ENCODE assay signal across 22 cellular contexts in genomic region chr3:105139851-105140560, GRCh38.
DNase-seq lines count a peak whose midpoint lies in the region; ATAC-seq and TF ChIP-seq lines count a peak whose summit lies in the region.
"Had no signal": no experiment of that assay in that cellular context is flagged by ENCODE, and none has a peak within 500 bp of the region (broad histone marks: within the 10 kb centered on the region; RNA-seq: fewer than 3 reads in every experiment).

No MANE protein-coding gene starts in this region.

- ATAC-seq in HG03565 (IDR thresholded peaks at IDR 0.05; ENCODE audit: unreplicated experiment), result peak; percentile 29
- ATAC-seq in upper lobe of right lung, result peak; percentile 63
- ATAC-seq in GM18858 (IDR thresholded peaks at IDR 0.05; ENCODE audit: unreplicated experiment), result no peak
- ATAC-seq in GM18498 (IDR thresholded peaks at IDR 0.05; ENCODE audit: unreplicated experiment), result no peak
- ATAC-seq: naive thymus-derived CD4-positive, alpha-beta T cell; SK-N-SH treated with all-trans-retinoic acid at 6 μM for 48 hours had no signal

- TF ChIP-seq CTCF in choroid plexus epithelial cell (conservative IDR thresholded peaks at IDR 0.05; ENCODE audit: low read depth, low read length) (no peak), upper lobe of right lung (IDR thresholded peaks at IDR 0.05) (no peak)

- H3K4me1 ChIP-seq in upper lobe of right lung, result peaks cover 4% of the 10 kb centered on the region
- H3K4me1 ChIP-seq: HAP-1, tibial artery had no signal

- no peak overlapping the region for H3K4me3 ChIP-seq in choroid plexus epithelial cell (ENCODE audit: low read depth, low read length)
- H3K4me3 ChIP-seq in upper lobe of right lung, result no peak overlapping the region
- H3K4me3 ChIP-seq: HAP-1, tibial artery had no signal

- DNase-seq in NOMO-1 treated with dmso at 0.1 percent for 144 hours (lab: John Stamatoyannopoulos, UW; ENCODE audit: unreplicated experiment) (peak; percentile 59), choroid plexus epithelial cell (ENCODE audit: low read depth) (peak; percentile 9), upper lobe of right lung (peak; percentile 67), NCI-H2227 treated with DMSO at 0.1 percent for 48 hours (lab: John Stamatoyannopoulos, UW) (no peak)
- DNase-seq: activated CD4-positive, alpha-beta T cell treated with anti-CD3 and anti-CD28 coated beads for 1 hour; activated naive CD4-positive, alpha-beta T cell; activated T-cell treated with anti-CD3 and anti-CD28 coated beads, Interleukin-2, amount 50 U/mL, for 1 hour; Calu3; cortex of kidney; naive thymus-derived CD4-positive, alpha-beta T cell; NCI-H1417; stimulated activated CD4-positive, alpha-beta T cell treated with anti-CD3 and anti-CD28 coated beads, Interleukin-12 subunit alpha, Interleukin-12 subunit beta, amount 100 ng/mL, for 4 hours; stimulated activated CD4-positive, alpha-beta T cell treated with anti-CD3 and anti-CD28 coated beads, Interleukin-4, amount 100 ng/mL, for 4 hours; T-helper 9 cell; tibial artery had no signal

- H3K9me3 ChIP-seq in upper lobe of right lung, result no peaks in the 10 kb centered on the region
- H3K9me3 ChIP-seq: HAP-1, tibial artery had no signal

- H3K36me3 ChIP-seq in upper lobe of right lung, result no peaks in the 10 kb centered on the region
- H3K36me3 ChIP-seq: HAP-1, tibial artery had no signal

- intact Hi-C loops in upper lobe of right lung (cut with DNase I), result no loop called here

- H3K27ac ChIP-seq in upper lobe of right lung, result peak overlapping the region; percentile 52
- H3K27ac ChIP-seq: KMS-11, RWPE1, tibial artery had no signal

- H3K27me3 ChIP-seq in upper lobe of right lung, result no peaks in the 10 kb centered on the region
- H3K27me3 ChIP-seq: tibial artery had no signal

Comparison
In these comparisons a context has a peak if more than half of its experiments do, and no peak if none do; other contexts are left out.
1. ATAC-seq: peak in HG03565 (single experiment) and upper lobe of right lung (single experiment); none in GM18858 (single experiment) and GM18498 (single experiment).